Comparison of ENCODE assay signal across 8 cellular contexts in genomic region chr1:85707990-85708825, GRCh38.
DNase-seq lines count a peak whose midpoint lies in the region; ATAC-seq lines count a peak whose summit lies in the region.

Gene ZNHIT6 (minus strand): TSS chr1:85708433. CDS start chr1:85708284, 149 bp downstream.

- peaks cover 27% of the 10 kb centered on the region for H3K36me3 ChIP-seq in BLaER1

- H3K9me3 ChIP-seq in BLaER1 = peaks cover 7% of the 10 kb centered on the region; the same call in 1 of the 2 replicates

- peak within 1 kb of the TSS; percentile 84 for H3K4me3 ChIP-seq in BLaER1

- peak; percentile 67 for DNase-seq in GM19238 (ENCODE audit: insufficient read length, low spot score)
- peak; percentile 99 for DNase-seq in NCI-H510A (lab: John Stamatoyannopoulos, UW)
- DNase-seq in activated CD4-positive, alpha-beta T cell treated with anti-CD3 and anti-CD28 coated beads for 24 hours (ENCODE audit: low read depth in 2 of 2) = peak; percentile 74 to 75
- DNase-seq in kidney tubule cell (ENCODE audit: low spot score) = peak; percentile 99
- DNase-seq in stimulated activated CD4-positive, alpha-beta T cell treated with anti-CD3 and anti-CD28 coated beads, Interleukin-1b, Interleukin-23, amount 100 ng/mL, for 1 hour (ENCODE audit: low read depth in 2 of 2) = peak; percentile 57 to 61

- H3K4me1 ChIP-seq in BLaER1 = peaks cover 20% of the 10 kb centered on the region

- peak within 1 kb of the TSS; percentile 95 for H3K4me2 ChIP-seq in BLaER1

- H3K27me3 ChIP-seq in BLaER1 = no peaks in the 10 kb centered on the region

- peak within 1 kb of the TSS; percentile 85 for H3K9ac ChIP-seq in BLaER1

- H4K20me1 ChIP-seq in BLaER1 = peaks cover 3% of the 10 kb centered on the region; the same call in 1 of the 2 replicates

- peak within 1 kb of the TSS; percentile 79 for H3K27ac ChIP-seq in BLaER1
- H3K27ac ChIP-seq in cingulate gyrus (ENCODE audit: low read depth, low read length) = peak within 1 kb of the TSS; percentile 91

- ATAC-seq in HG03439 (IDR thresholded peaks at IDR 0.05; ENCODE audit: unreplicated experiment) = peak; percentile 92

Comparison
In these comparisons a context has a peak if more than half of its experiments do, and no peak if none do; other contexts are left out.
1. Peak in every context shown above with its lines: DNase-seq, ATAC-seq, H3K4me3 ChIP-seq and H3K27ac ChIP-seq.